Comparison of ENCODE assay signal across 8 cellular contexts in genomic region chr5:142324871-142325676, GRCh38. TPM values are rescaled to one million over a fixed set of nuclear protein-coding genes. Genes with fewer than 3 reads are reported as not detected.
DNase-seq lines count a peak whose midpoint lies in the region; ATAC-seq and TF ChIP-seq lines count a peak whose summit lies in the region.

Gene SPRY4, minus strand, starts transcription at chr5:142325021. Its CDS starts 9,913 bp downstream, at chr5:142315108.

- H3K4me1 Mint-ChIP-seq in CD4-positive, CD25-positive, alpha-beta regulatory T cell = peaks cover 0 to 31% (median 14%) of the 10 kb centered on the region in 4 donors
- peaks cover 48% of the 10 kb centered on the region for H3K4me1 Mint-ChIP-seq in activated CD8-positive, alpha-beta T cell treated with anti-CD3 and anti-CD28 coated beads, Interleukin-2, amount 10 ng/mL, durations not matched to agents 7 days and 5 days (ENCODE audit: low read depth)

- peak within 1 kb of the TSS in 2 of 3 donors; percentile 59 to 86 for H3K27ac Mint-ChIP-seq in CD4-positive, CD25-positive, alpha-beta regulatory T cell
- peak within 1 kb of the TSS; percentile 82 for H3K27ac Mint-ChIP-seq in activated CD8-positive, alpha-beta T cell treated with anti-CD3 and anti-CD28 coated beads, Interleukin-2, amount 10 ng/mL, durations not matched to agents 7 days and 5 days

- H3K4me1 ChIP-seq in CD4-positive, CD25-positive, alpha-beta regulatory T cell (ENCODE audit: control insufficient read depth, insufficient read depth, low read length, poor library complexity, severe bottlenecking) = peaks cover 28% of the 10 kb centered on the region
- peaks cover 56% of the 10 kb centered on the region for H3K4me1 ChIP-seq in lower lobe of right lung

- TF ChIP-seq CTCF in lower lobe of right lung (IDR thresholded peaks at IDR 0.05) = no peak

- peak within 1 kb of the TSS; percentile 79 to 88 (median 84) for H3K4me3 Mint-ChIP-seq in CD4-positive, CD25-positive, alpha-beta regulatory T cell
- H3K4me3 Mint-ChIP-seq in activated CD8-positive, alpha-beta T cell treated with anti-CD3 and anti-CD28 coated beads, Interleukin-2, amount 10 ng/mL, durations not matched to agents 7 days and 5 days = peak within 1 kb of the TSS; percentile 81

- CTCF ChIA-PET in activated CD8-positive, alpha-beta T cell treated with anti-CD3 and anti-CD28 coated beads, Interleukin-2, amount 10 ng/mL, durations not matched to agents 7 days and 5 days (lab: Charles Lee) = interaction anchor here (0.8 to 1.4 kb wide), 3 partner anchors 28 to 102 kb away, joined by 3 to 4 read pairs (median 3); no protein-coding TSS in a partner anchor

- no peak within 1 kb of the TSS for H3K27ac ChIP-seq in CD4-positive, CD25-positive, alpha-beta regulatory T cell (ENCODE audit: insufficient read depth, low read length, poor library complexity, severe bottlenecking)
- H3K27ac ChIP-seq in lower lobe of right lung = peak within 1 kb of the TSS; percentile 97

- H3K27me3 Mint-ChIP-seq in CD4-positive, CD25-positive, alpha-beta regulatory T cell = peaks cover 86% of the 10 kb centered on the region
- peaks cover 45% of the 10 kb centered on the region for H3K27me3 Mint-ChIP-seq in activated CD8-positive, alpha-beta T cell treated with anti-CD3 and anti-CD28 coated beads, Interleukin-2, amount 10 ng/mL, durations not matched to agents 7 days and 5 days (ENCODE audit: low read depth)

- H3K36me3 Mint-ChIP-seq in CD4-positive, CD25-positive, alpha-beta regulatory T cell = peaks cover 7% of the 10 kb centered on the region
- no peaks in the 10 kb centered on the region for H3K36me3 Mint-ChIP-seq in activated CD8-positive, alpha-beta T cell treated with anti-CD3 and anti-CD28 coated beads, Interleukin-2, amount 10 ng/mL, durations not matched to agents 7 days and 5 days (ENCODE audit: low read depth)

- POLR2A ChIA-PET in activated CD8-positive, alpha-beta T cell treated with anti-CD3 and anti-CD28 coated beads, Interleukin-2, amount 10 ng/mL, durations not matched to agents 7 days and 5 days (lab: Charles Lee) = interaction anchor here (1.1 to 1.2 kb wide), 2 partner anchors 10 to 31 kb away, joined by 3 read pairs; no protein-coding TSS in a partner anchor

- H3K4me3 ChIP-seq in CD4-positive, CD25-positive, alpha-beta regulatory T cell (ENCODE audit: low read depth, low read length) = peak within 1 kb of the TSS; percentile 51
- peak within 1 kb of the TSS; percentile 76 for H3K4me3 ChIP-seq in lower lobe of right lung

- intact Hi-C loops in lower lobe of right lung (cut with DNase I) = no loop called here

- no peaks in the 10 kb centered on the region for H3K9me3 Mint-ChIP-seq in CD4-positive, CD25-positive, alpha-beta regulatory T cell
- H3K9me3 Mint-ChIP-seq in activated CD8-positive, alpha-beta T cell treated with anti-CD3 and anti-CD28 coated beads, Interleukin-2, amount 10 ng/mL, durations not matched to agents 7 days and 5 days (ENCODE audit: insufficient read depth) = no peaks in the 10 kb centered on the region

- H3K9me3 ChIP-seq in CD4-positive, CD25-positive, alpha-beta regulatory T cell (ENCODE audit: control insufficient read depth in 2 of 2, low read length in 2 of 2) = no peaks in the 10 kb centered on the region
- H3K9me3 ChIP-seq in lower lobe of right lung = no peaks in the 10 kb centered on the region

- peak; percentile 53 to 82 (median 67) for DNase-seq in CD4-positive, CD25-positive, alpha-beta regulatory T cell
- DNase-seq in NCI-H82 (lab: John Stamatoyannopoulos, UW) = peak; percentile 96
- peak; percentile 93 for DNase-seq in activated CD8-positive, alpha-beta T cell treated with anti-CD3 and anti-CD28 coated beads, Interleukin-2, amount 10 ng/mL, durations not matched to agents 7 days and 5 days
- peak; percentile 79 for DNase-seq in effector CD8-positive, alpha-beta T cell (lab: John Stamatoyannopoulos, UW)
- DNase-seq in lower lobe of right lung = peak; percentile 92
- DNase-seq in stimulated activated CD4-positive, alpha-beta T cell treated with anti-CD3 and anti-CD28 coated beads, TNF-alpha, amount 100 ng/mL, for 1 hour (ENCODE audit: low read depth in 3 of 3, low spot score in 1 of 3) = peak; percentile 24 to 74 (median 59)

- ATAC-seq in CD4-positive, CD25-positive, alpha-beta regulatory T cell (ENCODE audit: low read depth in 2 of 2) = peak; percentile 62 to 64
- peak; percentile 49 for ATAC-seq in GM19438 (IDR thresholded peaks at IDR 0.05; ENCODE audit: low read depth, unreplicated experiment)
- peak; percentile 34 for ATAC-seq in HG03575 (IDR thresholded peaks at IDR 0.05; ENCODE audit: extremely low read depth, insufficient number of reproducible peaks, low FRiP score, unreplicated experiment)
- peak; percentile 86 for ATAC-seq in activated CD8-positive, alpha-beta T cell treated with anti-CD3 and anti-CD28 coated beads, Interleukin-2, amount 10 ng/mL, durations not matched to agents 7 days and 5 days
- peak; percentile 87 to 89 for ATAC-seq in lower lobe of right lung

- H3K36me3 ChIP-seq in CD4-positive, CD25-positive, alpha-beta regulatory T cell (ENCODE audit: control insufficient read depth, insufficient read depth, low read length) = no peaks in the 10 kb centered on the region
- no peaks in the 10 kb centered on the region for H3K36me3 ChIP-seq in lower lobe of right lung

- peaks cover 18% of the 10 kb centered on the region for H3K27me3 ChIP-seq in CD4-positive, CD25-positive, alpha-beta regulatory T cell (ENCODE audit: control insufficient read depth, insufficient read depth, low read length)
- H3K27me3 ChIP-seq in lower lobe of right lung (ENCODE audit: low read depth) = peaks cover 29% of the 10 kb centered on the region

RNA-seq across cellular contexts. Expression of gene SPRY4, which starts in this region (rescaled TPM):
- 0.52 TPM for total RNA-seq in CD4-positive, CD25-positive, alpha-beta regulatory T cell
- not detected for polyA plus RNA-seq in CD4-positive, CD25-positive, alpha-beta regulatory T cell
- 1 to 10 TPM in 1 of 2 experiments, under 1 TPM in 1; 0.79 to 1.5 TPM for total RNA-seq in activated CD8-positive, alpha-beta T cell treated with anti-CD3 and anti-CD28 coated beads, Interleukin-2, amount 10 ng/mL, durations not matched to agents 7 days and 5 days
- 42.7 TPM for total RNA-seq in lower lobe of right lung

Comparison
In these comparisons a context has a peak if more than half of its experiments do, and no peak if none do; other contexts are left out.
1. RNA of gene SPRY4 (total RNA-seq): 42.7 TPM in lower lobe of right lung (single experiment); 0.79 to 1.5 TPM in activated CD8-positive, alpha-beta T cell treated with anti-CD3 and anti-CD28 coated beads, Interleukin-2, amount 10 ng/mL, durations not matched to agents 7 days and 5 days and 0.52 TPM in CD4-positive, CD25-positive, alpha-beta regulatory T cell (single experiment); every median in the first group is over 10 times any median in the second.
2. Peak in DNase-seq, ATAC-seq and H3K4me3 ChIP-seq in CD4-positive, CD25-positive, alpha-beta regulatory T cell; RNA of the gene not detected or under 1 TPM.
3. ATAC-seq: peak in every context shown above with its lines; median percentile 88 in lower lobe of right lung; 86 in activated CD8-positive, alpha-beta T cell treated with anti-CD3 and anti-CD28 coated beads, Interleukin-2, amount 10 ng/mL, durations not matched to agents 7 days and 5 days; 63 in CD4-positive, CD25-positive, alpha-beta regulatory T cell; 49 in GM19438; 34 in HG03575.
4. Peak in every context shown above with its lines, with median percentiles within 50 percentile points of each other: DNase-seq.